ENCODE assay signal across 8 cellular contexts in genomic region chr7:7566651-7567611, GRCh38. TPM values are rescaled to one million over a fixed set of nuclear protein-coding genes. Genes with fewer than 3 reads are reported as not detected.
DNase-seq lines count a peak whose midpoint lies in the region; ATAC-seq and TF ChIP-seq lines count a peak whose summit lies in the region.

Gene MIOS (plus strand): TSS chr7:7566884. CDS start chr7:7572476, 5,592 bp downstream.

- DNase-seq in BJ (ENCODE audit: low read depth) = no peak
- peak; percentile 91 for DNase-seq in NCI-H69 (lab: John Stamatoyannopoulos, UW)
- DNase-seq in activated CD8-positive, alpha-beta T cell treated with anti-CD3 and anti-CD28 coated beads, Interleukin-2, amount 10 ng/mL, durations not matched to agents 7 days and 5 days = peak; percentile 82
- DNase-seq in ecto neural progenitor cell (ENCODE audit: low spot score) = peak; percentile 89
- peak; percentile 93 for DNase-seq in lower lobe of right lung
- peak; percentile 64 to 78 (median 76) for DNase-seq in stimulated activated CD4-positive, alpha-beta T cell treated with anti-CD3 and anti-CD28 coated beads, TNF-alpha, amount 100 ng/mL, for 24 hours (ENCODE audit: low read depth in 3 of 3)

- H3K27ac Mint-ChIP-seq in activated CD8-positive, alpha-beta T cell treated with anti-CD3 and anti-CD28 coated beads, Interleukin-2, amount 10 ng/mL, durations not matched to agents 7 days and 5 days = peak within 1 kb of the TSS; percentile 95

- peaks cover 24% of the 10 kb centered on the region for H3K36me3 Mint-ChIP-seq in activated CD8-positive, alpha-beta T cell treated with anti-CD3 and anti-CD28 coated beads, Interleukin-2, amount 10 ng/mL, durations not matched to agents 7 days and 5 days (ENCODE audit: low read depth)

- intact Hi-C loops in lower lobe of right lung (cut with DNase I) = no loop called here

- CTCF ChIA-PET in BJ (lab: Yijun Ruan, JAX) = no interaction called here
- CTCF ChIA-PET in activated CD8-positive, alpha-beta T cell treated with anti-CD3 and anti-CD28 coated beads, Interleukin-2, amount 10 ng/mL, durations not matched to agents 7 days and 5 days (lab: Charles Lee) = interaction anchor here (1.1 to 1.5 kb wide), 2 partner anchors 114 to 650 kb away, joined by 3 to 4 read pairs; no protein-coding TSS in a partner anchor

- H3K36me3 ChIP-seq in BJ (ENCODE audit: control insufficient read depth, insufficient read depth, low read length) (no peaks in the 10 kb centered on the region), lower lobe of right lung (no peaks in the 10 kb centered on the region)

- TF ChIP-seq CTCF in BJ (IDR thresholded peaks at IDR 0.05; ENCODE audit: insufficient read depth, low read depth, low read length) (no peak), lower lobe of right lung (IDR thresholded peaks at IDR 0.05) (no peak)

- no peaks in the 10 kb centered on the region for H3K9me3 ChIP-seq in lower lobe of right lung

- H3K4me3 ChIP-seq in BJ (ENCODE audit: low read depth, low read length) (peak within 1 kb of the TSS; percentile 71), lower lobe of right lung (peak within 1 kb of the TSS; percentile 71)

- H3K27ac ChIP-seq in lower lobe of right lung = peak within 1 kb of the TSS; percentile 90

- no peaks in the 10 kb centered on the region for H3K9me3 Mint-ChIP-seq in activated CD8-positive, alpha-beta T cell treated with anti-CD3 and anti-CD28 coated beads, Interleukin-2, amount 10 ng/mL, durations not matched to agents 7 days and 5 days (ENCODE audit: insufficient read depth)

- H3K4me1 ChIP-seq in lower lobe of right lung = peaks cover 36% of the 10 kb centered on the region

- peak within 1 kb of the TSS; percentile 86 for H3K4me3 Mint-ChIP-seq in activated CD8-positive, alpha-beta T cell treated with anti-CD3 and anti-CD28 coated beads, Interleukin-2, amount 10 ng/mL, durations not matched to agents 7 days and 5 days

- no peaks in the 10 kb centered on the region for H3K27me3 ChIP-seq in BJ (ENCODE audit: control insufficient read depth, insufficient read depth, low read length)
- no peaks in the 10 kb centered on the region for H3K27me3 ChIP-seq in lower lobe of right lung (ENCODE audit: low read depth)

- ATAC-seq in GM19023 (IDR thresholded peaks at IDR 0.05; ENCODE audit: unreplicated experiment) (peak; percentile 76), HG03175 (IDR thresholded peaks at IDR 0.05; ENCODE audit: unreplicated experiment) (peak; percentile 76), lower lobe of right lung (peak; percentile 96 to 97)
- peak; percentile 89 for ATAC-seq in activated CD8-positive, alpha-beta T cell treated with anti-CD3 and anti-CD28 coated beads, Interleukin-2, amount 10 ng/mL, durations not matched to agents 7 days and 5 days

- H3K27me3 Mint-ChIP-seq in activated CD8-positive, alpha-beta T cell treated with anti-CD3 and anti-CD28 coated beads, Interleukin-2, amount 10 ng/mL, durations not matched to agents 7 days and 5 days (ENCODE audit: low read depth) = no peaks in the 10 kb centered on the region

- H3K4me1 Mint-ChIP-seq in activated CD8-positive, alpha-beta T cell treated with anti-CD3 and anti-CD28 coated beads, Interleukin-2, amount 10 ng/mL, durations not matched to agents 7 days and 5 days (ENCODE audit: low read depth) = peaks cover 30% of the 10 kb centered on the region

- POLR2A ChIA-PET in BJ (lab: Charles Lee) = no interaction called here
- POLR2A ChIA-PET in activated CD8-positive, alpha-beta T cell treated with anti-CD3 and anti-CD28 coated beads, Interleukin-2, amount 10 ng/mL, durations not matched to agents 7 days and 5 days (lab: Charles Lee) = interaction anchor here (2.7 kb wide), 1 partner anchor 74 kb away, joined by 25 read pairs; the partner anchor contains the start of gene UMAD1

RNA-seq across cellular contexts. Expression of gene MIOS, which starts in this region (rescaled TPM):
- 11.8 and 21.8 TPM in 2 replicates for polyA plus RNA-seq in BJ (2011; rRNA removed)
- 14.3 and 16.1 TPM in 2 replicates for polyA minus RNA-seq in BJ (2011; rRNA and poly(A)+ RNA removed)
- 10 to 100 TPM; 37.1 to 39.8 TPM for total RNA-seq in activated CD8-positive, alpha-beta T cell treated with anti-CD3 and anti-CD28 coated beads, Interleukin-2, amount 10 ng/mL, durations not matched to agents 7 days and 5 days
- 28.8 TPM for total RNA-seq in lower lobe of right lung
